In genomic region chr15:87755226-87755625, GRCh38 we compare ENCODE assay signal across 1 cellular context.
TF ChIP-seq lines count a peak whose summit lies in the region.

No MANE protein-coding gene starts in this region.

TF ChIP-seq in K562, 482 proteins besides CTCF, POLR2A, EP300 and RAD21 (continued from another document):
- no peak for TF ChIP-seq ZNF592 (IDR thresholded peaks at IDR 0.05)
- TF ChIP-seq RCOR1 (IDR thresholded peaks at IDR 0.05; ENCODE audit: borderline replicate concordance in 1 of 2, low read depth in 2 of 2, low read length in 2 of 2), result no peak
